ENCODE assay signal across 33 cellular contexts in genomic region chr6:46904117-46904516, GRCh38. TPM values are rescaled to one million over a fixed set of nuclear protein-coding genes. Genes with fewer than 3 reads are reported as not detected.
"Had no signal": no experiment of that assay in that cellular context is flagged by ENCODE, and none has a peak within 500 bp of the region (broad histone marks: within the 10 kb centered on the region; RNA-seq: fewer than 3 reads in every experiment).

No MANE protein-coding gene starts in this region.

- H3K9me3 Mint-ChIP-seq: activated B cell treated with CpG ODN at 0.5 μM for 24 hours; activated CD4-positive, alpha-beta memory T cell treated with anti-CD3 and anti-CD28 coated beads for 36 hours; activated naive CD4-positive, alpha-beta T cell treated with anti-CD3 and anti-CD28 coated beads for 36 hours; activated naive CD4-positive, alpha-beta T cell treated with anti-CD3 and anti-CD28 coated beads, Interleukin-2, amount 50 U/mL, for 72 hours; activated T-cell treated with anti-CD3 and anti-CD28 coated beads, Interleukin-2, amount 50 U/mL, for 4 hours; activated T-helper 1 cell treated with anti-CD3 and anti-CD28 coated beads, Interleukin-12 subunit alpha, Interleukin-12 subunit beta, Interleukin-2, Interleukin-4 antibody, amounts not matched to agents 30 ng/mL and 10 ng/mL and 1 ng/mL, durations not matched to agents 14 hours and 24 hours and 36 hours had no signal

- H3K27ac Mint-ChIP-seq: activated B cell treated with CpG ODN at 0.5 μM for 24 hours; activated CD4-positive, alpha-beta memory T cell treated with anti-CD3 and anti-CD28 coated beads for 36 hours; activated naive CD4-positive, alpha-beta T cell treated with anti-CD3 and anti-CD28 coated beads for 36 hours; activated naive CD4-positive, alpha-beta T cell treated with anti-CD3 and anti-CD28 coated beads, Interleukin-2, amount 50 U/mL, for 72 hours; activated T-helper 1 cell treated with anti-CD3 and anti-CD28 coated beads, Interleukin-12 subunit alpha, Interleukin-12 subunit beta, Interleukin-2, Interleukin-4 antibody, amounts not matched to agents 30 ng/mL and 10 ng/mL and 1 ng/mL, durations not matched to agents 14 hours and 24 hours and 36 hours; IgD-negative memory B cell had no signal

- H3K9me3 ChIP-seq: adrenal gland, body of pancreas, breast epithelium, Peyer's patch had no signal

- H3K36me3 Mint-ChIP-seq: activated CD4-positive, alpha-beta memory T cell treated with anti-CD3 and anti-CD28 coated beads for 36 hours; activated naive CD4-positive, alpha-beta T cell treated with anti-CD3 and anti-CD28 coated beads, Interleukin-2, amount 50 U/mL, for 72 hours; IgD-negative memory B cell had no signal

- ATAC-seq: activated naive CD4-positive, alpha-beta T cell treated with anti-CD3 and anti-CD28 coated beads, Interleukin-2, amount 50 U/mL, for 72 hours; activated T-cell treated with anti-CD3 and anti-CD28 coated beads, Interleukin-2, amount 50 U/mL, for 4 hours; body of pancreas; PC-3 had no signal

- H3K4me3 ChIP-seq: adrenal gland, body of pancreas, breast epithelium, Peyer's patch had no signal

- H3K36me3 ChIP-seq: adrenal gland, breast epithelium, Peyer's patch had no signal

- DNase-seq: activated B cell treated with CpG ODN at 0.5 μM for 24 hours; activated CD4-positive, alpha-beta memory T cell treated with anti-CD3 and anti-CD28 coated beads for 36 hours; activated CD4-positive, alpha-beta T cell treated with anti-CD3 and anti-CD28 coated beads for 4 hours; activated CD4-positive, alpha-beta T cell treated with anti-CD3 and anti-CD28 coated beads, Interleukin-2, amount 50 U/mL, for 1 hour; activated CD4-positive, CD25-positive, alpha-beta regulatory T cell treated with anti-CD3 and anti-CD28 coated beads, Interleukin-2, amount 50 U/mL, for 72 hours; activated CD8-positive, alpha-beta memory T cell treated with anti-CD3 and anti-CD28 coated beads, Interleukin-2, amount 50 U/mL, for 4 hours; activated gamma-delta T cell treated with Interleukin-2 at 50 U/mL for 16 hours; activated naive CD4-positive, alpha-beta T cell treated with anti-CD3 and anti-CD28 coated beads for 36 hours; activated T-cell treated with anti-CD3 and anti-CD28 coated beads for 4 hours; activated T-cell treated with anti-CD3 and anti-CD28 coated beads, Interleukin-2, amount 50 U/mL, for 4 hours; adrenal gland; body of pancreas; Karpas-422; KBM-7; NCI-H1105; NCI-H1417 treated with DMSO at 0.1 percent for 48 hours; NCI-H187 treated with DMSO at 0.1 percent for 48 hours; NCI-H345; NCI-H524 treated with DMSO at 0.1 percent for 48 hours; PC-3; Peyer's patch; RPMI8226; SIG-M5; SW 1271; T-helper 1 cell; T-helper 2 cell; T-helper 9 cell had no signal

- H3K4me1 ChIP-seq: breast epithelium, Peyer's patch had no signal

- H3K4me1 Mint-ChIP-seq: activated B cell treated with CpG ODN at 0.5 μM for 24 hours, IgD-negative memory B cell had no signal

- H3K4me3 Mint-ChIP-seq: activated B cell treated with CpG ODN at 0.5 μM for 24 hours; activated CD4-positive, alpha-beta memory T cell treated with anti-CD3 and anti-CD28 coated beads for 36 hours; activated naive CD4-positive, alpha-beta T cell treated with anti-CD3 and anti-CD28 coated beads for 36 hours; activated T-cell treated with anti-CD3 and anti-CD28 coated beads, Interleukin-2, amount 50 U/mL, for 4 hours; activated T-helper 1 cell treated with anti-CD3 and anti-CD28 coated beads, Interleukin-12 subunit alpha, Interleukin-12 subunit beta, Interleukin-2, Interleukin-4 antibody, amounts not matched to agents 30 ng/mL and 10 ng/mL and 1 ng/mL, durations not matched to agents 14 hours and 24 hours and 36 hours; IgD-negative memory B cell had no signal

- H3K27me3 ChIP-seq: adrenal gland, body of pancreas, breast epithelium, Peyer's patch had no signal

- H3K27ac ChIP-seq: body of pancreas, breast epithelium, Peyer's patch, VCaP had no signal

RNA-seq across cellular contexts. Expression of gene ADGRF5, which starts 17.6 kb away (rescaled TPM):
- total RNA-seq: activated B cell treated with CpG ODN at 0.5 μM for 24 hours; activated CD4-positive, alpha-beta memory T cell treated with anti-CD3 and anti-CD28 coated beads for 36 hours; activated naive CD4-positive, alpha-beta T cell treated with anti-CD3 and anti-CD28 coated beads for 36 hours; activated naive CD4-positive, alpha-beta T cell treated with anti-CD3 and anti-CD28 coated beads, Interleukin-2, amount 50 U/mL, for 72 hours; activated T-helper 1 cell treated with anti-CD3 and anti-CD28 coated beads, Interleukin-12 subunit alpha, Interleukin-12 subunit beta, Interleukin-2, Interleukin-4 antibody, amounts not matched to agents 30 ng/mL and 10 ng/mL and 1 ng/mL, durations not matched to agents 14 hours and 24 hours and 36 hours; MCF 10A had no signal
- polyA plus RNA-seq: IgD-negative memory B cell had no signal
